In genomic region chr1:150760003-150760402, GRCh38 we compare ENCODE assay signal across 23 cellular contexts. TPM values are rescaled to one million over a fixed set of nuclear protein-coding genes. Genes with fewer than 3 reads are reported as not detected.
DNase-seq lines count a peak whose midpoint lies in the region; ATAC-seq and TF ChIP-seq lines count a peak whose summit lies in the region.
"Had no signal": no experiment of that assay in that cellular context is flagged by ENCODE, and none has a peak within 500 bp of the region (broad histone marks: within the 10 kb centered on the region; RNA-seq: fewer than 3 reads in every experiment).

No MANE protein-coding gene starts in this region.

- no peaks in the 10 kb centered on the region for H3K9me3 Mint-ChIP-seq in CD4-positive, alpha-beta T cell
- H3K9me3 Mint-ChIP-seq: activated naive CD8-positive, alpha-beta T cell treated with anti-CD3 and anti-CD28 coated beads, Interleukin-2, amount 10 ng/mL, durations not matched to agents 7 days and 5 days; effector memory CD8-positive, alpha-beta T cell; stimulated activated effector memory CD8-positive, alpha-beta T cell treated with anti-CD3 and anti-CD28 coated beads, Interleukin-12 subunit alpha, Interleukin-12 subunit beta, amount 100 ng/mL, for 72 hours had no signal

- peak overlapping the region; percentile 0 for H3K27ac Mint-ChIP-seq in CD4-positive, alpha-beta T cell
- H3K27ac Mint-ChIP-seq: activated naive CD8-positive, alpha-beta T cell treated with anti-CD3 and anti-CD28 coated beads, Interleukin-2, amount 10 ng/mL, durations not matched to agents 7 days and 5 days; HFFc6; mesothelial cell of epicardium; nephron progenitor cell had no signal

- H3K27me3 ChIP-seq in CD4-positive, alpha-beta T cell (ENCODE audit: control insufficient read depth, insufficient read depth, low read length) = no peaks in the 10 kb centered on the region
- H3K27me3 ChIP-seq in HL-60 (ENCODE audit: insufficient read depth, poor library complexity, severe bottlenecking) = no peaks in the 10 kb centered on the region
- H3K27me3 ChIP-seq in mononuclear cell (ENCODE audit: insufficient read depth, low read length) = no peaks in the 10 kb centered on the region
- H3K27me3 ChIP-seq: esophagus muscularis mucosa, testis had no signal

- intact Hi-C loops in CD4-positive, alpha-beta T cell (cut with DNase I, micrococcal nuclease) = no loop called here

- H3K36me3 Mint-ChIP-seq in CD4-positive, alpha-beta T cell (ENCODE audit: low read depth) = peaks cover 77% of the 10 kb centered on the region
- H3K36me3 Mint-ChIP-seq: mesothelial cell of epicardium had no signal

- DNase-seq in CD4-positive, alpha-beta T cell = no peak
- DNase-seq in HL-60 (ENCODE audit: low read depth in 1 of 2, low spot score in 1 of 2) = peak in 1 of 2 experiments; percentile 32
- DNase-seq in OCI-M1 (lab: John Stamatoyannopoulos, UW) = peak; percentile 24
- DNase-seq in hypothalamus (lab: John Stamatoyannopoulos, UW) = no peak
- no peak for DNase-seq in activated CD4-positive, alpha-beta T cell treated with anti-CD3 and anti-CD28 coated beads, Interleukin-2, amount 50 U/mL, for 4 hours
- DNase-seq: activated CD8-positive, alpha-beta memory T cell treated with anti-CD3 and anti-CD28 coated beads for 24 hours; activated naive CD8-positive, alpha-beta T cell treated with anti-CD3 and anti-CD28 coated beads, Interleukin-2, amount 10 ng/mL, durations not matched to agents 7 days and 5 days; effector memory CD8-positive, alpha-beta T cell; HFFc6; NCI-H1694; NCI-H226; NCI-H774; nephron progenitor cell; testis had no signal

- no peak for TF ChIP-seq CTCF in CD4-positive, alpha-beta T cell (IDR thresholded peaks at IDR 0.05)
- no peak for TF ChIP-seq CTCF in HL-60 (IDR thresholded peaks at IDR 0.05; ENCODE audit: insufficient read depth, low read length)

- no peak for ATAC-seq in CD4-positive, alpha-beta T cell (ENCODE audit: poor library complexity)
- ATAC-seq in HG03175 (IDR thresholded peaks at IDR 0.05; ENCODE audit: unreplicated experiment) = no peak
- ATAC-seq: activated CD4-positive, CD25-positive, alpha-beta regulatory T cell treated with anti-CD3 and anti-CD28 coated beads, Interleukin-2, amount 50 U/mL, for 24 hours; effector memory CD8-positive, alpha-beta T cell; HepG2; sciatic nerve; stimulated activated effector memory CD8-positive, alpha-beta T cell treated with anti-CD3 and anti-CD28 coated beads, Interleukin-12 subunit alpha, Interleukin-12 subunit beta, amount 100 ng/mL, for 72 hours had no signal

- POLR2A ChIA-PET in CD4-positive, alpha-beta T cell (lab: Charles Lee) = no interaction called here

- peaks cover 38% of the 10 kb centered on the region for H3K4me1 ChIP-seq in mononuclear cell (ENCODE audit: insufficient read depth, low read length)

- H3K27me3 Mint-ChIP-seq in CD4-positive, alpha-beta T cell = no peaks in the 10 kb centered on the region
- H3K27me3 Mint-ChIP-seq: activated naive CD8-positive, alpha-beta T cell treated with anti-CD3 and anti-CD28 coated beads, Interleukin-2, amount 10 ng/mL, durations not matched to agents 7 days and 5 days; effector memory CD8-positive, alpha-beta T cell had no signal

- H3K4me3 ChIP-seq in HL-60 (replicated peaks; ENCODE audit: insufficient read depth, low read length) (no peak overlapping the region), mononuclear cell (ENCODE audit: low read length) (peak overlapping the region; percentile 73)
- H3K4me3 ChIP-seq: esophagus muscularis mucosa, SK-N-MC, testis had no signal

- CTCF ChIA-PET in CD4-positive, alpha-beta T cell (lab: Charles Lee) = no interaction called here

- no peak overlapping the region for H3K27ac ChIP-seq in CD4-positive, alpha-beta T cell (ENCODE audit: low read depth, low read length)
- H3K27ac ChIP-seq in HL-60 (replicated peaks) = peak overlapping the region; percentile 15; the same call in 1 of the 2 replicates
- H3K27ac ChIP-seq: esophagus muscularis mucosa, SK-N-MC, testis had no signal

- H3K4me3 Mint-ChIP-seq in CD4-positive, alpha-beta T cell = no peak overlapping the region
- H3K4me3 Mint-ChIP-seq: activated naive CD8-positive, alpha-beta T cell treated with anti-CD3 and anti-CD28 coated beads, Interleukin-2, amount 10 ng/mL, durations not matched to agents 7 days and 5 days; HFFc6; mesothelial cell of epicardium; nephron progenitor cell; stimulated activated effector memory CD8-positive, alpha-beta T cell treated with anti-CD3 and anti-CD28 coated beads, Interleukin-12 subunit alpha, Interleukin-12 subunit beta, amount 100 ng/mL, for 72 hours had no signal

- no peaks in the 10 kb centered on the region for H3K9me3 ChIP-seq in CD4-positive, alpha-beta T cell (ENCODE audit: control insufficient read depth, low read length)
- no peaks in the 10 kb centered on the region for H3K9me3 ChIP-seq in mononuclear cell (ENCODE audit: low read depth, low read length)
- H3K9me3 ChIP-seq: esophagus muscularis mucosa, testis had no signal

- H3K4me1 Mint-ChIP-seq in CD4-positive, alpha-beta T cell (ENCODE audit: low read depth) = peaks cover 37% of the 10 kb centered on the region

RNA-seq across cellular contexts. Expression of gene CTSS, which starts 5.6 kb away (rescaled TPM):
- total RNA-seq in CD4-positive, alpha-beta T cell = 10 to 100 TPM; 83.1 to 83.5 TPM
- 1,898 TPM for total RNA-seq in mononuclear cell

RNA-seq across cellular contexts. Expression of gene HORMAD1, which starts 39.3 kb away (rescaled TPM):
- not detected for total RNA-seq in CD4-positive, alpha-beta T cell
- total RNA-seq in mononuclear cell = 3.3 TPM
- total RNA-seq: HepG2, HFFc6, mesothelial cell of epicardium had no signal

RNA-seq across cellular contexts. Expression of gene CTSK, which starts 48.1 kb away (rescaled TPM):
- total RNA-seq in CD4-positive, alpha-beta T cell = 10 to 100 TPM; 11.2 to 11.8 TPM
- total RNA-seq in mononuclear cell = 8.1 TPM

Comparison
In these comparisons a context has a peak if more than half of its experiments do, and no peak if none do; other contexts are left out.
1. RNA of gene CTSS, which starts 5.6 kb away (total RNA-seq): 1,898 TPM in mononuclear cell (single experiment); 83.1 to 83.5 TPM in CD4-positive, alpha-beta T cell; every median in the first group is over 10 times any median in the second.